In the genomic region with DNA sequence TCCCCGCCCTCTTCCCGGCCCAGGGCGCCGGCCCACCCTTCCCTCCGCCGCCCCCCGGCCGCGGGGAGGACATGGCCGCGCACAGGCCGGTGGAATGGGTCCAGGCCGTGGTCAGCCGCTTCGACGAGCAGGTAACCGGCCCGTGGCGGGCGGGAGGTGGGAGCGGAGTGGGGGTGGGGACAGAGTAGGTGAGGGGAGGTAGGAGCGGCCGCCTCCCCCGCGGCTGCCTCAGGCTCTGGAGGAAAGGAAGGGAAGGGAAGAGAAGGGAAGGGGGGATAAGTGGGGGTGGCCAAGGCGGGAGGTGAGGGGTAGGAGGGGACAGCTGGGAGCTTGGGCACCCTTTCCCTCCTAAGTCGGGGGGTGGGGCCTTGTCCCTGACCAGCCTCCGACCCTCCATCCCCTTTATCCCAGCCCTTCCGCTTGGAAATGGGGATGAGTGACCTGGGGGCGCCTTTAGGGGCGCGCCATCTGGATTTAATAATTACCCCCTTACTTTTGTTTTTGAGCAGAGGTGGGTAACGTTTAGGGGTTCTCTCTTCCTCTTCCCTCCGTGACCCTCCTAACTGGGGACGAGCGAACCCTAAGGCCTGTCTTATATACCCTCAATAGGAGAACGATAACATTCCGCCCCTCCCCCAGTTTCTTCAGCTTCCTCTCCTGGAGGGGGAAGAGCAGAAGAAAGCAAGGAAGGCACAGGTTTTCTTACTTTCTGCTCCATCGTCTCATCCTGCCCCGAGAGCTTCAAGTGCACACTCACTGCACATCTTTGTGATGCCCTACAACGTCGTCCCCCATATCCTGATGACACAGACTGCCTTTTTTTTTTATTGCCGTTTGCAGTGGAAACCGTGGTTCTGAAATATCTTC, we compare ENCODE assay signal across 1 cellular context.
TF ChIP-seq lines count a peak whose summit lies in the region.

No MANE protein-coding gene starts in this region.

TF ChIP-seq in K562, 482 proteins besides CTCF, POLR2A, EP300 and RAD21 (continued from another document and continues in another):
- TF ChIP-seq ZNF518B (CRISPR knock-in tag; IDR thresholded peaks at IDR 0.05) (no peak), SRSF9 (IDR thresholded peaks at IDR 0.05; ENCODE audit: borderline replicate concordance, low read depth, low read length) (no peak), ZNF707 (CRISPR knock-in tag; conservative IDR thresholded peaks at IDR 0.05) (no peak), CC2D1A (IDR thresholded peaks at IDR 0.05) (no peak), DIDO1 (tag; IDR thresholded peaks at IDR 0.05; ENCODE audit: low read depth) (no peak), HOXB6 (CRISPR knock-in tag; IDR thresholded peaks at IDR 0.05; ENCODE audit: borderline replicate concordance) (no peak), NFE2L1 (tag; IDR thresholded peaks at IDR 0.05; ENCODE audit: borderline replicate concordance, low read depth) (no peak), ZBTB33 (CRISPR knock-in tag; IDR thresholded peaks at IDR 0.05) (no peak), FIP1L1 (IDR thresholded peaks at IDR 0.05; ENCODE audit: low read depth, low read length, poor library complexity, severe bottlenecking) (no peak), ZNF146 (CRISPR knock-in tag; IDR thresholded peaks at IDR 0.05; ENCODE audit: unreplicated experiment) (no peak), SIN3A (IDR thresholded peaks at IDR 0.05; ENCODE audit: borderline replicate concordance in 2 of 2, control insufficient read depth in 1 of 2, low read depth in 2 of 2, low read length in 2 of 2) (peak in 1 of 2 experiments; percentile 76; a peak in 1 of 4 replicates), ZBED1 (IDR thresholded peaks at IDR 0.05) (no peak), ELF2 (CRISPR knock-in tag; IDR thresholded peaks at IDR 0.05) (no peak), POLR2B (IDR thresholded peaks at IDR 0.05; ENCODE audit: low read depth, partially characterized antibody) (peak; percentile 14), ZNF23 (CRISPR knock-in tag; IDR thresholded peaks at IDR 0.05) (no peak), GATA2 (CRISPR knock-in tag; IDR thresholded peaks at IDR 0.05) (no peak), GTF3C2 (IDR thresholded peaks at IDR 0.05; ENCODE audit: borderline replicate concordance, extremely low read depth, insufficient read length) (no peak), HDAC6 (IDR thresholded peaks at IDR 0.05; ENCODE audit: low read depth, low read length) (no peak), ZNF785 (CRISPR knock-in tag; IDR thresholded peaks at IDR 0.05) (no peak), NFE2 (IDR thresholded peaks at IDR 0.05; ENCODE audit: low read depth) (no peak), OTX1 (CRISPR knock-in tag; IDR thresholded peaks at IDR 0.05) (peak; percentile 16; the same call in 1 of the 2 replicates), NELFE (IDR thresholded peaks at IDR 0.05; ENCODE audit: insufficient read depth, insufficient read length) (no peak), YBX1 (IDR thresholded peaks at IDR 0.05) (no peak), CHD4 (IDR thresholded peaks at IDR 0.05; ENCODE audit: insufficient read depth, insufficient replicate concordance, low read depth, low read length, poor library complexity, severe bottlenecking) (no peak), THAP7 (CRISPR knock-in tag; IDR thresholded peaks at IDR 0.05) (no peak), ARNT (IDR thresholded peaks at IDR 0.05) (no peak), ZNF384 (IDR thresholded peaks at IDR 0.05; ENCODE audit: low read depth, low read length) (peak; percentile 61; the same call in 1 of the 2 replicates), TSHZ1 (CRISPR knock-in tag; IDR thresholded peaks at IDR 0.05) (no peak), BDP1 (IDR thresholded peaks at IDR 0.05; ENCODE audit: insufficient read depth, insufficient read length) (no peak)
- TF ChIP-seq, protein P1, sequence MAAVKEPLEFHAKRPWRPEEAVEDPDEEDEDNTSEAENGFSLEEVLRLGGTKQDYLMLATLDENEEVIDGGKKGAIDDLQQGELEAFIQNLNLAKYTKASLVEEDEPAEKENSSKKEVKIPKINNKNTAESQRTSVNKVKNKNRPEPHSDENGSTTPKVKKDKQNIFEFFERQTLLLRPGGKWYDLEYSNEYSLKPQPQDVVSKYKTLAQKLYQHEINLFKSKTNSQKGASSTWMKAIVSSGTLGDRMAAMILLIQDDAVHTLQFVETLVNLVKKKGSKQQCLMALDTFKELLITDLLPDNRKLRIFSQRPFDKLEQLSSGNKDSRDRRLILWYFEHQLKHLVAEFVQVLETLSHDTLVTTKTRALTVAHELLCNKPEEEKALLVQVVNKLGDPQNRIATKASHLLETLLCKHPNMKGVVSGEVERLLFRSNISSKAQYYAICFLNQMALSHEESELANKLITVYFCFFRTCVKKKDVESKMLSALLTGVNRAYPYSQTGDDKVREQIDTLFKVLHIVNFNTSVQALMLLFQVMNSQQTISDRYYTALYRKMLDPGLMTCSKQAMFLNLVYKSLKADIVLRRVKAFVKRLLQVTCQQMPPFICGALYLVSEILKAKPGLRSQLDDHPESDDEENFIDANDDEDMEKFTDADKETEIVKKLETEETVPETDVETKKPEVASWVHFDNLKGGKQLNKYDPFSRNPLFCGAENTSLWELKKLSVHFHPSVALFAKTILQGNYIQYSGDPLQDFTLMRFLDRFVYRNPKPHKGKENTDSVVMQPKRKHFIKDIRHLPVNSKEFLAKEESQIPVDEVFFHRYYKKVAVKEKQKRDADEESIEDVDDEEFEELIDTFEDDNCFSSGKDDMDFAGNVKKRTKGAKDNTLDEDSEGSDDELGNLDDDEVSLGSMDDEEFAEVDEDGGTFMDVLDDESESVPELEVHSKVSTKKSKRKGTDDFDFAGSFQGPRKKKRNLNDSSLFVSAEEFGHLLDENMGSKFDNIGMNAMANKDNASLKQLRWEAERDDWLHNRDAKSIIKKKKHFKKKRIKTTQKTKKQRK (IDR thresholded peaks at IDR 0.05; ENCODE audit: borderline replicate concordance, low read depth, low read length) = no peak
- TF ChIP-seq, protein P2, sequence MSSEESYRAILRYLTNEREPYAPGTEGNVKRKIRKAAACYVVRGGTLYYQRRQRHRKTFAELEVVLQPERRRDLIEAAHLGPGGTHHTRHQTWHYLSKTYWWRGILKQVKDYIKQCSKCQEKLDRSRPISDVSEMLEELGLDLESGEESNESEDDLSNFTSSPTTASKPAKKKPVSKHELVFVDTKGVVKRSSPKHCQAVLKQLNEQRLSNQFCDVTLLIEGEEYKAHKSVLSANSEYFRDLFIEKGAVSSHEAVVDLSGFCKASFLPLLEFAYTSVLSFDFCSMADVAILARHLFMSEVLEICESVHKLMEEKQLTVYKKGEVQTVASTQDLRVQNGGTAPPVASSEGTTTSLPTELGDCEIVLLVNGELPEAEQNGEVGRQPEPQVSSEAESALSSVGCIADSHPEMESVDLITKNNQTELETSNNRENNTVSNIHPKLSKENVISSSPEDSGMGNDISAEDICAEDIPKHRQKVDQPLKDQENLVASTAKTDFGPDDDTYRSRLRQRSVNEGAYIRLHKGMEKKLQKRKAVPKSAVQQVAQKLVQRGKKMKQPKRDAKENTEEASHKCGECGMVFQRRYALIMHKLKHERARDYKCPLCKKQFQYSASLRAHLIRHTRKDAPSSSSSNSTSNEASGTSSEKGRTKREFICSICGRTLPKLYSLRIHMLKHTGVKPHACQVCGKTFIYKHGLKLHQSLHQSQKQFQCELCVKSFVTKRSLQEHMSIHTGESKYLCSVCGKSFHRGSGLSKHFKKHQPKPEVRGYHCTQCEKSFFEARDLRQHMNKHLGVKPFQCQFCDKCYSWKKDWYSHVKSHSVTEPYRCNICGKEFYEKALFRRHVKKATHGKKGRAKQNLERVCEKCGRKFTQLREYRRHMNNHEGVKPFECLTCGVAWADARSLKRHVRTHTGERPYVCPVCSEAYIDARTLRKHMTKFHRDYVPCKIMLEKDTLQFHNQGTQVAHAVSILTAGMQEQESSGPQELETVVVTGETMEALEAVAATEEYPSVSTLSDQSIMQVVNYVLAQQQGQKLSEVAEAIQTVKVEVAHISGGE (CRISPR knock-in tag; IDR thresholded peaks at IDR 0.05) = no peak
- TF ChIP-seq, protein P3, sequence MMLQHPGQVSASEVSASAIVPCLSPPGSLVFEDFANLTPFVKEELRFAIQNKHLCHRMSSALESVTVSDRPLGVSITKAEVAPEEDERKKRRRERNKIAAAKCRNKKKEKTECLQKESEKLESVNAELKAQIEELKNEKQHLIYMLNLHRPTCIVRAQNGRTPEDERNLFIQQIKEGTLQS (IDR thresholded peaks at IDR 0.05) = no peak
- TF ChIP-seq, protein P3 (CRISPR knock-in tag; conservative IDR thresholded peaks at IDR 0.05) = no peak
